1 cellular context compared by ENCODE assay signal in genomic region chr1:230978491-230979388, GRCh38.
A peak's percentile ranks its signal among the peaks of the same experiment; 100 is the strongest.
TF ChIP-seq lines count a peak whose summit lies in the region.

ARV1 (plus strand) TSS chr1:230979094; CDS start chr1:230979106, 12 bp downstream.
A gene with protein sequence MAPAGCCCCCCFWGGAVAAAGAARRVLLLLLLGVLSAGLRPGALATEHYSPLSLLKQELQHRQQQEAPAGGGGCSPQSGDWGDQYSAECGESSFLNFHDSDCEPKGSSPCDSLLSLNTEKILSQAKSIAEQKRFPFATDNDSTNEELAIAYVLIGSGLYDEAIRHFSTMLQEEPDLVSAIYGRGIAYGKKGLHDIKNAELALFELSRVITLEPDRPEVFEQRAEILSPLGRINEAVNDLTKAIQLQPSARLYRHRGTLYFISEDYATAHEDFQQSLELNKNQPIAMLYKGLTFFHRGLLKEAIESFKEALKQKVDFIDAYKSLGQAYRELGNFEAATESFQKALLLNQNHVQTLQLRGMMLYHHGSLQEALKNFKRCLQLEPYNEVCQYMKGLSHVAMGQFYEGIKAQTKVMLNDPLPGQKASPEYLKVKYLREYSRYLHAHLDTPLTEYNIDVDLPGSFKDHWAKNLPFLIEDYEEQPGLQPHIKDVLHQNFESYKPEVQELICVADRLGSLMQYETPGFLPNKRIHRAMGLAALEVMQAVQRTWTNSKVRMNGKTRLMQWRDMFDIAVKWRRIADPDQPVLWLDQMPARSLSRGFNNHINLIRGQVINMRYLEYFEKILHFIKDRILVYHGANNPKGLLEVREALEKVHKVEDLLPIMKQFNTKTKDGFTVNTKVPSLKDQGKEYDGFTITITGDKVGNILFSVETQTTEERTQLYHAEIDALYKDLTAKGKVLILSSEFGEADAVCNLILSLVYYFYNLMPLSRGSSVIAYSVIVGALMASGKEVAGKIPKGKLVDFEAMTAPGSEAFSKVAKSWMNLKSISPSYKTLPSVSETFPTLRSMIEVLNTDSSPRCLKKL (minus strand): TSS chr1:230978861. CDS start chr1:230978830, 31 bp downstream.

TF ChIP-seq in K562, 482 proteins besides CTCF, POLR2A, EP300 and RAD21 (continued from another document and continues in another):
- peak; percentile 41 for TF ChIP-seq GATAD2B (IDR thresholded peaks at IDR 0.05; ENCODE audit: borderline replicate concordance)
- no peak for TF ChIP-seq KDM2B (CRISPR knock-in tag; IDR thresholded peaks at IDR 0.05)
- no peak for TF ChIP-seq EZH2 (IDR thresholded peaks at IDR 0.05; ENCODE audit: borderline replicate concordance, low read depth, low read length)
- no peak for TF ChIP-seq ZNF699 (CRISPR knock-in tag; IDR thresholded peaks at IDR 0.05; ENCODE audit: insufficient replicate concordance)
- TF ChIP-seq ZNF140 (CRISPR knock-in tag; IDR thresholded peaks at IDR 0.05), result no peak
- TF ChIP-seq, protein P1, sequence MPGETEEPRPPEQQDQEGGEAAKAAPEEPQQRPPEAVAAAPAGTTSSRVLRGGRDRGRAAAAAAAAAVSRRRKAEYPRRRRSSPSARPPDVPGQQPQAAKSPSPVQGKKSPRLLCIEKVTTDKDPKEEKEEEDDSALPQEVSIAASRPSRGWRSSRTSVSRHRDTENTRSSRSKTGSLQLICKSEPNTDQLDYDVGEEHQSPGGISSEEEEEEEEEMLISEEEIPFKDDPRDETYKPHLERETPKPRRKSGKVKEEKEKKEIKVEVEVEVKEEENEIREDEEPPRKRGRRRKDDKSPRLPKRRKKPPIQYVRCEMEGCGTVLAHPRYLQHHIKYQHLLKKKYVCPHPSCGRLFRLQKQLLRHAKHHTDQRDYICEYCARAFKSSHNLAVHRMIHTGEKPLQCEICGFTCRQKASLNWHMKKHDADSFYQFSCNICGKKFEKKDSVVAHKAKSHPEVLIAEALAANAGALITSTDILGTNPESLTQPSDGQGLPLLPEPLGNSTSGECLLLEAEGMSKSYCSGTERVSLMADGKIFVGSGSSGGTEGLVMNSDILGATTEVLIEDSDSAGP (CRISPR knock-in tag; IDR thresholded peaks at IDR 0.05), result peak; percentile 62; the same call in 1 of the 2 replicates
- no peak for TF ChIP-seq HNRNPK (IDR thresholded peaks at IDR 0.05; ENCODE audit: low read depth, low read length, poor library complexity, severe bottlenecking)
- 0 out of 2 replicates have a peak, but pooled peaks have one; percentile 28 for TF ChIP-seq USF2 (CRISPR knock-in tag; IDR thresholded peaks at IDR 0.05)
- no peak for TF ChIP-seq PURB (CRISPR knock-in tag; IDR thresholded peaks at IDR 0.05; ENCODE audit: low read depth)
- TF ChIP-seq, protein P2, sequence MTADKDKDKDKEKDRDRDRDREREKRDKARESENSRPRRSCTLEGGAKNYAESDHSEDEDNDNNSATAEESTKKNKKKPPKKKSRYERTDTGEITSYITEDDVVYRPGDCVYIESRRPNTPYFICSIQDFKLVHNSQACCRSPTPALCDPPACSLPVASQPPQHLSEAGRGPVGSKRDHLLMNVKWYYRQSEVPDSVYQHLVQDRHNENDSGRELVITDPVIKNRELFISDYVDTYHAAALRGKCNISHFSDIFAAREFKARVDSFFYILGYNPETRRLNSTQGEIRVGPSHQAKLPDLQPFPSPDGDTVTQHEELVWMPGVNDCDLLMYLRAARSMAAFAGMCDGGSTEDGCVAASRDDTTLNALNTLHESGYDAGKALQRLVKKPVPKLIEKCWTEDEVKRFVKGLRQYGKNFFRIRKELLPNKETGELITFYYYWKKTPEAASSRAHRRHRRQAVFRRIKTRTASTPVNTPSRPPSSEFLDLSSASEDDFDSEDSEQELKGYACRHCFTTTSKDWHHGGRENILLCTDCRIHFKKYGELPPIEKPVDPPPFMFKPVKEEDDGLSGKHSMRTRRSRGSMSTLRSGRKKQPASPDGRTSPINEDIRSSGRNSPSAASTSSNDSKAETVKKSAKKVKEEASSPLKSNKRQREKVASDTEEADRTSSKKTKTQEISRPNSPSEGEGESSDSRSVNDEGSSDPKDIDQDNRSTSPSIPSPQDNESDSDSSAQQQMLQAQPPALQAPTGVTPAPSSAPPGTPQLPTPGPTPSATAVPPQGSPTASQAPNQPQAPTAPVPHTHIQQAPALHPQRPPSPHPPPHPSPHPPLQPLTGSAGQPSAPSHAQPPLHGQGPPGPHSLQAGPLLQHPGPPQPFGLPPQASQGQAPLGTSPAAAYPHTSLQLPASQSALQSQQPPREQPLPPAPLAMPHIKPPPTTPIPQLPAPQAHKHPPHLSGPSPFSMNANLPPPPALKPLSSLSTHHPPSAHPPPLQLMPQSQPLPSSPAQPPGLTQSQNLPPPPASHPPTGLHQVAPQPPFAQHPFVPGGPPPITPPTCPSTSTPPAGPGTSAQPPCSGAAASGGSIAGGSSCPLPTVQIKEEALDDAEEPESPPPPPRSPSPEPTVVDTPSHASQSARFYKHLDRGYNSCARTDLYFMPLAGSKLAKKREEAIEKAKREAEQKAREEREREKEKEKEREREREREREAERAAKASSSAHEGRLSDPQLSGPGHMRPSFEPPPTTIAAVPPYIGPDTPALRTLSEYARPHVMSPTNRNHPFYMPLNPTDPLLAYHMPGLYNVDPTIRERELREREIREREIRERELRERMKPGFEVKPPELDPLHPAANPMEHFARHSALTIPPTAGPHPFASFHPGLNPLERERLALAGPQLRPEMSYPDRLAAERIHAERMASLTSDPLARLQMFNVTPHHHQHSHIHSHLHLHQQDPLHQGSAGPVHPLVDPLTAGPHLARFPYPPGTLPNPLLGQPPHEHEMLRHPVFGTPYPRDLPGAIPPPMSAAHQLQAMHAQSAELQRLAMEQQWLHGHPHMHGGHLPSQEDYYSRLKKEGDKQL (CRISPR knock-in tag; IDR thresholded peaks at IDR 0.05; ENCODE audit: borderline replicate concordance), result no peak
- TF ChIP-seq ZEB2 (IDR thresholded peaks at IDR 0.05), result peak; percentile 75; the same call in 1 of the 2 replicates
- TF ChIP-seq, protein P3, sequence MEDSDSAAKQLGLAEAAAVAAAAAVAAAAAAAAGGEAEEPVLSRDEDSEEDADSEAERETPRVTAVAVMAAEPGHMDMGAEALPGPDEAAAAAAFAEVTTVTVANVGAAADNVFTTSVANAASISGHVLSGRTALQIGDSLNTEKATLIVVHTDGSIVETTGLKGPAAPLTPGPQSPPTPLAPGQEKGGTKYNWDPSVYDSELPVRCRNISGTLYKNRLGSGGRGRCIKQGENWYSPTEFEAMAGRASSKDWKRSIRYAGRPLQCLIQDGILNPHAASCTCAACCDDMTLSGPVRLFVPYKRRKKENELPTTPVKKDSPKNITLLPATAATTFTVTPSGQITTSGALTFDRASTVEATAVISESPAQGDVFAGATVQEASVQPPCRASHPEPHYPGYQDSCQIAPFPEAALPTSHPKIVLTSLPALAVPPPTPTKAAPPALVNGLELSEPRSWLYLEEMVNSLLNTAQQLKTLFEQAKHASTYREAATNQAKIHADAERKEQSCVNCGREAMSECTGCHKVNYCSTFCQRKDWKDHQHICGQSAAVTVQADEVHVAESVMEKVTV (CRISPR knock-in tag; IDR thresholded peaks at IDR 0.05), result no peak
- no peak for TF ChIP-seq MAFG (tag; conservative IDR thresholded peaks at IDR 0.05)
- TF ChIP-seq ZNF217 (CRISPR knock-in tag; IDR thresholded peaks at IDR 0.05), result no peak
- TF ChIP-seq CBX1 (IDR thresholded peaks at IDR 0.05; ENCODE audit: low read depth), result peak; percentile 42; the same call in 1 of the 2 replicates
- TF ChIP-seq HMG20A (CRISPR knock-in tag; conservative IDR thresholded peaks at IDR 0.05), result no peak
- TF ChIP-seq, protein P4, sequence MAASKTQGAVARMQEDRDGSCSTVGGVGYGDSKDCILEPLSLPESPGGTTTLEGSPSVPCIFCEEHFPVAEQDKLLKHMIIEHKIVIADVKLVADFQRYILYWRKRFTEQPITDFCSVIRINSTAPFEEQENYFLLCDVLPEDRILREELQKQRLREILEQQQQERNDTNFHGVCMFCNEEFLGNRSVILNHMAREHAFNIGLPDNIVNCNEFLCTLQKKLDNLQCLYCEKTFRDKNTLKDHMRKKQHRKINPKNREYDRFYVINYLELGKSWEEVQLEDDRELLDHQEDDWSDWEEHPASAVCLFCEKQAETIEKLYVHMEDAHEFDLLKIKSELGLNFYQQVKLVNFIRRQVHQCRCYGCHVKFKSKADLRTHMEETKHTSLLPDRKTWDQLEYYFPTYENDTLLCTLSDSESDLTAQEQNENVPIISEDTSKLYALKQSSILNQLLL (CRISPR knock-in tag; IDR thresholded peaks at IDR 0.05; ENCODE audit: borderline replicate concordance), result no peak
- no peak for TF ChIP-seq RBM34 (IDR thresholded peaks at IDR 0.05; ENCODE audit: borderline replicate concordance, insufficient read depth, low read length)
- TF ChIP-seq ETV5 (CRISPR knock-in tag; IDR thresholded peaks at IDR 0.05; ENCODE audit: low read depth), result peak; percentile 86
- no peak for TF ChIP-seq ZNF212 (CRISPR knock-in tag; IDR thresholded peaks at IDR 0.05)
- no peak for TF ChIP-seq BRF1 (IDR thresholded peaks at IDR 0.05; ENCODE audit: borderline replicate concordance, extremely low read depth, insufficient read length)
- TF ChIP-seq, protein P5, sequence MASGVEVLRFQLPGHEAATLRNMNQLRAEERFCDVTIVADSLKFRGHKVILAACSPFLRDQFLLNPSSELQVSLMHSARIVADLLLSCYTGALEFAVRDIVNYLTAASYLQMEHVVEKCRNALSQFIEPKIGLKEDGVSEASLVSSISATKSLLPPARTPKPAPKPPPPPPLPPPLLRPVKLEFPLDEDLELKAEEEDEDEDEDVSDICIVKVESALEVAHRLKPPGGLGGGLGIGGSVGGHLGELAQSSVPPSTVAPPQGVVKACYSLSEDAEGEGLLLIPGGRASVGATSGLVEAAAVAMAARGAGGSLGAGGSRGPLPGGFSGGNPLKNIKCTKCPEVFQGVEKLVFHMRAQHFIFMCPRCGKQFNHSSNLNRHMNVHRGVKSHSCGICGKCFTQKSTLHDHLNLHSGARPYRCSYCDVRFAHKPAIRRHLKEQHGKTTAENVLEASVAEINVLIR (CRISPR knock-in tag; IDR thresholded peaks at IDR 0.05), result peak; percentile 91
- TF ChIP-seq ZNF239 (CRISPR knock-in tag; IDR thresholded peaks at IDR 0.05), result no peak
- TF ChIP-seq ZNF512 (tag; IDR thresholded peaks at IDR 0.05), result no peak
- TF ChIP-seq YY1 (IDR thresholded peaks at IDR 0.05; ENCODE audit: borderline replicate concordance in 1 of 3, control insufficient read depth in 1 of 3, extremely low read depth in 1 of 3, insufficient read depth in 3 of 3, insufficient read length in 1 of 3, insufficient replicate concordance in 2 of 3, low read depth in 1 of 3, low read length in 2 of 3), result peak; percentile 54 to 88 (median 70)
- TF ChIP-seq RBM39 (optimal IDR thresholded peaks at IDR 0.05; ENCODE audit: low read depth, low read length), result no peak
- no peak for TF ChIP-seq ZNF146 (CRISPR knock-in tag; IDR thresholded peaks at IDR 0.05; ENCODE audit: unreplicated experiment)
- TF ChIP-seq GABPB2 (CRISPR knock-in tag; conservative IDR thresholded peaks at IDR 0.05), result peak; percentile 44; the same call in 1 of the 2 replicates
- 0 out of 2 replicates have a peak, but pooled peaks have one; percentile 3 for TF ChIP-seq ZNF282 (CRISPR knock-in tag; IDR thresholded peaks at IDR 0.05)
- no peak; the same call in 1 of the 2 replicates for TF ChIP-seq CBFA2T3 (IDR thresholded peaks at IDR 0.05)
- no peak for TF ChIP-seq FOSL1 (tag; conservative IDR thresholded peaks at IDR 0.05)
- TF ChIP-seq TOE1 (IDR thresholded peaks at IDR 0.05; ENCODE audit: borderline replicate concordance), result peak; percentile 40; the same call in 1 of the 2 replicates
- 0 out of 2 replicates have a peak, but pooled peaks have one; percentile 60 for TF ChIP-seq TOE1 (CRISPR knock-in tag; IDR thresholded peaks at IDR 0.05; ENCODE audit: borderline replicate concordance, low read depth)
- TF ChIP-seq HDGF (IDR thresholded peaks at IDR 0.05), result no peak
- TF ChIP-seq ZBTB17 (CRISPR knock-in tag; IDR thresholded peaks at IDR 0.05), result peak; percentile 57; the same call in 1 of the 2 replicates
- no peak for TF ChIP-seq ERF (CRISPR knock-in tag; IDR thresholded peaks at IDR 0.05)
- no peak for TF ChIP-seq MCM2 (IDR thresholded peaks at IDR 0.05; ENCODE audit: low read depth)
- no peak for TF ChIP-seq ZNF23 (CRISPR knock-in tag; IDR thresholded peaks at IDR 0.05)
- TF ChIP-seq CHCHD3 (CRISPR knock-in tag; IDR thresholded peaks at IDR 0.05), result no peak
- TF ChIP-seq NONO (IDR thresholded peaks at IDR 0.05; ENCODE audit: low read depth in 2 of 2, low read length in 1 of 2), result no peak; a peak in 2 of 4 replicates
- TF ChIP-seq ZNF766 (CRISPR knock-in tag; conservative IDR thresholded peaks at IDR 0.05), result peak; percentile 96
- TF ChIP-seq, protein P6, sequence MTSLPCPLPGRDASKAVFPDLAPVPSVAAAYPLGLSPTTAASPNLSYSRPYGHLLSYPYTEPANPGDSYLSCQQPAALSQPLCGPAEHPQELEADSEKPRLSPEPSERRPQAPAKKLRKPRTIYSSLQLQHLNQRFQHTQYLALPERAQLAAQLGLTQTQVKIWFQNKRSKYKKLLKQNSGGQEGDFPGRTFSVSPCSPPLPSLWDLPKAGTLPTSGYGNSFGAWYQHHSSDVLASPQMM (CRISPR knock-in tag; IDR thresholded peaks at IDR 0.05), result no peak
- TF ChIP-seq SAP30 (IDR thresholded peaks at IDR 0.05; ENCODE audit: borderline replicate concordance, insufficient read depth, low read depth, low read length, poor library complexity, severe bottlenecking), result peak; percentile 76
- TF ChIP-seq NR2C2 (CRISPR knock-in tag; IDR thresholded peaks at IDR 0.05), result peak; percentile 61; the same call in 1 of the 2 replicates
- TF ChIP-seq NR2C2 (tag; IDR thresholded peaks at IDR 0.05), result peak; percentile 93
- TF ChIP-seq ZNF57 (CRISPR knock-in tag; IDR thresholded peaks at IDR 0.05), result no peak
- peak; percentile 68 for TF ChIP-seq JUND (IDR thresholded peaks at IDR 0.05; ENCODE audit: borderline replicate concordance, low read depth, low read length)
- peak; percentile 67; the same call in 1 of the 3 replicates for TF ChIP-seq JUND (tag; IDR thresholded peaks at IDR 0.05; ENCODE audit: borderline replicate concordance, low read depth, low read length)
